In the genomic region with DNA sequence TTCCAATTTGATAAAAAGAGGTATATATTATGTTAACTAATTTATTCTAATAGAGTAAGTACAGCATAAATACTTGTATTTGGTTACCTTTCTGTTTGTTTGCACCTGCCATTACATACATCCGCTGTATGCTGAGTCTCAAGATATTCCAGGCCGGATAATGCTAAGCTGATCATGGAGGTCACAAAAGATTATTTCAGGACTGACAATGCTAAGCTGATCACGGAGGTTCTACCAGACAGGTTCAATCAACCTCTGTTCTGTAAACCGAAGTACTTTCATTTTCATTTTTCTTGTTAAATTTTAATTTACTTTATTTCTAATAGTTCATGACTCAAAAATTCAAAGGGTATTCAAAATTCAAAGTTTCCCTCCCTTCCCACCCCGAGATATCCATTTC, we compare ENCODE assay signal across 19 cellular contexts. TPM values are rescaled to one million over a fixed set of nuclear protein-coding genes. Genes with fewer than 3 reads are reported as not detected.
DNase-seq lines count a peak whose midpoint lies in the region; ATAC-seq and TF ChIP-seq lines count a peak whose summit lies in the region.
"Had no signal": no experiment of that assay in that cellular context is flagged by ENCODE, and none has a peak within 500 bp of the region (broad histone marks: within the 10 kb centered on the region; RNA-seq: fewer than 3 reads in every experiment).

No MANE protein-coding gene starts in this region.

- H3K27me3 Mint-ChIP-seq in effector memory CD8-positive, alpha-beta T cell, result no peaks in the 10 kb centered on the region

- peaks cover 15 to 64% of the 10 kb centered on the region in 2 donors for H3K4me1 Mint-ChIP-seq in effector memory CD8-positive, alpha-beta T cell (ENCODE audit: low read depth in 2 of 2)

- peaks cover 36% of the 10 kb centered on the region for H3K4me1 ChIP-seq in lower lobe of right lung

- H3K9me3 ChIP-seq in lower lobe of right lung, result no peaks in the 10 kb centered on the region
- H3K9me3 ChIP-seq: sigmoid colon, upper lobe of right lung had no signal

- peaks cover 41% of the 10 kb centered on the region for H3K36me3 Mint-ChIP-seq in effector memory CD8-positive, alpha-beta T cell (ENCODE audit: insufficient read depth)

- no peak overlapping the region for H3K27ac ChIP-seq in lower lobe of right lung
- H3K27ac ChIP-seq: sigmoid colon, upper lobe of right lung had no signal

- in situ Hi-C loops in ACHN (cut with HindIII; ENCODE audit: low pct_ligation_motif_present, low pct_unique_long_range_greater_than_20kb, low sequenced_read_pairs), result no loop called here

- H3K4me3 ChIP-seq in lower lobe of right lung, result no peak overlapping the region
- H3K4me3 ChIP-seq: K562, sigmoid colon, upper lobe of right lung had no signal

- peak overlapping the region; percentile 23 to 61 for H3K4me3 Mint-ChIP-seq in effector memory CD8-positive, alpha-beta T cell
- H3K4me3 Mint-ChIP-seq: mesothelial cell of epicardium had no signal

- H3K27me3 ChIP-seq in lower lobe of right lung (ENCODE audit: low read depth), result no peaks in the 10 kb centered on the region
- H3K27me3 ChIP-seq: sigmoid colon, upper lobe of right lung had no signal

- H3K27ac Mint-ChIP-seq in effector memory CD8-positive, alpha-beta T cell, result peak overlapping the region; percentile 46 to 85
- H3K27ac Mint-ChIP-seq: mesothelial cell of epicardium had no signal

- TF ChIP-seq CTCF in lower lobe of right lung (IDR thresholded peaks at IDR 0.05), result no peak

- ATAC-seq in HG03354 (IDR thresholded peaks at IDR 0.05; ENCODE audit: poor library complexity, severe bottlenecking, unreplicated experiment) (peak; percentile 63), GM19395 (IDR thresholded peaks at IDR 0.05; ENCODE audit: unreplicated experiment) (no peak), lower lobe of right lung (no peak)
- ATAC-seq in effector memory CD8-positive, alpha-beta T cell (replicated peaks), result peak; percentile 40
- ATAC-seq: HCT116, K562, upper lobe of right lung had no signal

- peak; percentile 18 for DNase-seq in ACHN
- DNase-seq in D341Med (ENCODE audit: low spot score), result peak; percentile 51
- DNase-seq in effector memory CD8-positive, alpha-beta T cell, result no peak
- no peak for DNase-seq in cardiac septum (ENCODE audit: low spot score)
- DNase-seq in germinal center (ENCODE audit: low spot score), result no peak
- DNase-seq in lower lobe of right lung, result no peak
- DNase-seq: cerebellar nuclear complex; foreskin melanocyte; NCI-H1417 treated with DMSO at 0.1 percent for 48 hours; NCI-H2227 treated with DMSO at 0.1 percent for 48 hours; nucleus accumbens; sigmoid colon; stimulated activated CD4-positive, alpha-beta T cell treated with anti-CD3 and anti-CD28 coated beads, Interleukin-4, amount 100 ng/mL, for 1 hour; upper lobe of right lung had no signal

- intact Hi-C loops in cardiac septum (cut with DNase I), result no loop called here
- intact Hi-C loops in lower lobe of right lung (cut with DNase I), result no loop called here

- peaks cover 23% of the 10 kb centered on the region for H3K36me3 ChIP-seq in lower lobe of right lung

- no peaks in the 10 kb centered on the region for H3K9me3 Mint-ChIP-seq in effector memory CD8-positive, alpha-beta T cell
- H3K9me3 Mint-ChIP-seq: mesothelial cell of epicardium had no signal

RNA-seq across cellular contexts. Expression of a gene that starts 31.1 kb away (rescaled TPM):
- 10.8 TPM for total RNA-seq in cardiac septum
- total RNA-seq in lower lobe of right lung, result 10.5 TPM

Comparison
In these comparisons a context has a peak if more than half of its experiments do, and no peak if none do; other contexts are left out.
1. DNase-seq: peak in ACHN (single experiment) and D341Med (single experiment); none in effector memory CD8-positive, alpha-beta T cell (0 of 3), cardiac septum (single experiment), germinal center (single experiment) and lower lobe of right lung (single experiment).
2. ATAC-seq: peak in HG03354 (single experiment) and effector memory CD8-positive, alpha-beta T cell (single experiment); none in GM19395 (single experiment) and lower lobe of right lung (0 of 2).